In the genomic region with DNA sequence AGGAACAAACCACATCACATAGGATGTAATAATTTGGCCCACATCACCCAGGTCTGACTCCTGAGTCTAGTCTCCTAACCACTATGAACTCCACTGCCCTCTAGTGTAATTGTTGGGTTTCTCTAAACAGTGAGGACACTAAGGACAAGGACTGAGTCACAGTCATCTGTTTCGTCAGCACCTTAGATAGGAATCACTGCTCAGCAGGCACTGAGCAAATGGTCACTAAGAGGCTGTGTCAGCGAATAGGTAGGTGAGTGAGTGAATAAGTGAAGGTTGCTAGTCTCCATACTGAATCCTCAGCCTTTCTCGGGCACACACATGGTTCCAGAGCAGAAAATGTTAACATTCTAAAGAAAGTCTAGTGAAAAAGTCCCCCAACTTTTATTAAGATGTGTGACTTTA, we compare ENCODE assay signal across 8 cellular contexts.
DNase-seq lines count a peak whose midpoint lies in the region; ATAC-seq and TF ChIP-seq lines count a peak whose summit lies in the region.

No MANE protein-coding gene starts in this region.

- DNase-seq in EL: peak; percentile 89
- peak; percentile 42 for DNase-seq in GM20000 (ENCODE audit: low spot score)
- DNase-seq in HS-5 (ENCODE audit: low read depth): peak; percentile 79
- DNase-seq in PC-3: peak; percentile 93
- DNase-seq in epithelial cell of proximal tubule (ENCODE audit: low read depth): peak; percentile 89
- peak; percentile 66 for DNase-seq in osteoblast (ENCODE audit: insufficient read length, low spot score, missing footprints)
- no peak for DNase-seq in mesenteric fat pad (ENCODE audit: low spot score)
- DNase-seq in C1 segment of cervical spinal cord (lab: John Stamatoyannopoulos, UW): no peak

- H3K27ac ChIP-seq in PC-3 (ENCODE audit: low read length): no peak overlapping the region
- H3K27ac ChIP-seq in osteoblast (ENCODE audit: low read depth, low read length): no peak overlapping the region

- H3K9me2 ChIP-seq in PC-3 (replicated peaks; ENCODE audit: low read length): no peaks in the 10 kb centered on the region

- peak; percentile 82 for ATAC-seq in PC-3

- no TSS peak for BruUV-seq in PC-3 (replicated peaks; lab: Mats Ljungman, UMichigan)

- H3K4me2 ChIP-seq in PC-3 (ENCODE audit: low read length): peak overlapping the region; percentile 16; the same call in 1 of the 2 replicates
- no peak overlapping the region for H3K4me2 ChIP-seq in osteoblast (ENCODE audit: insufficient read depth, low read length)

- H3K4me1 ChIP-seq in PC-3 (ENCODE audit: insufficient read depth, low read length): peaks cover 38% of the 10 kb centered on the region
- H3K4me1 ChIP-seq in osteoblast (ENCODE audit: insufficient read depth, low read length): peaks cover 36% of the 10 kb centered on the region

- H4K20me1 ChIP-seq in PC-3 (ENCODE audit: low read length) (no peaks in the 10 kb centered on the region), osteoblast (ENCODE audit: insufficient read depth, low read length) (peaks cover 25% of the 10 kb centered on the region)

- no peak for TF ChIP-seq CTCF in GM20000 (IDR thresholded peaks at IDR 0.05; ENCODE audit: extremely low read depth, missing control alignments)
- TF ChIP-seq CTCF in PC-3 (conservative IDR thresholded peaks at IDR 0.05; ENCODE audit: low read depth, low read length): peak; percentile 76
- TF ChIP-seq CTCF in epithelial cell of proximal tubule (conservative IDR thresholded peaks at IDR 0.05; ENCODE audit: low read depth, low read length): peak; percentile 81
- TF ChIP-seq CTCF in osteoblast (IDR thresholded peaks at IDR 0.05; ENCODE audit: extremely low read depth, low read depth, low read length): peak; percentile 75

- H3K9ac ChIP-seq in PC-3 (ENCODE audit: low read length): no peak overlapping the region

- H3K9me3 ChIP-seq in PC-3 (ENCODE audit: low read length): no peaks in the 10 kb centered on the region
- no peaks in the 10 kb centered on the region for H3K9me3 ChIP-seq in osteoblast (ENCODE audit: low read depth, low read length)

- no peaks in the 10 kb centered on the region for H3K79me2 ChIP-seq in PC-3 (ENCODE audit: low read length)
- peaks cover 2% of the 10 kb centered on the region for H3K79me2 ChIP-seq in osteoblast (ENCODE audit: insufficient read depth, low read length)

- POLR2A ChIA-PET in PC-3 (lab: Charles Lee; ENCODE audit: unreplicated experiment): no interaction called here

- H3K27me3 ChIP-seq in PC-3 (ENCODE audit: low read length): no peaks in the 10 kb centered on the region
- no peaks in the 10 kb centered on the region for H3K27me3 ChIP-seq in osteoblast (ENCODE audit: insufficient read depth, low read length)

- H3K4me3 ChIP-seq in PC-3 (ENCODE audit: low read length) (no peak overlapping the region), epithelial cell of proximal tubule (ENCODE audit: low read depth, low read length) (no peak overlapping the region), osteoblast (ENCODE audit: insufficient read depth, low read length) (no peak overlapping the region)

- CTCF ChIA-PET in PC-3 (lab: Charles Lee): no interaction called here

- H2AFZ ChIP-seq in PC-3 (ENCODE audit: low read length): no peak overlapping the region
- H2AFZ ChIP-seq in osteoblast (ENCODE audit: low read length): no peak overlapping the region

- H3K36me3 ChIP-seq in PC-3 (ENCODE audit: low read depth, low read length): no peaks in the 10 kb centered on the region
- H3K36me3 ChIP-seq in osteoblast (ENCODE audit: insufficient read depth, low read length): peaks cover 2% of the 10 kb centered on the region

- intact Hi-C loops in PC-3 (cut with micrococcal nuclease): loop anchor here (1.0 kb wide), 1 partner anchor 145 kb away; no protein-coding TSS in a partner anchor

- no peaks in the 10 kb centered on the region for H3F3A ChIP-seq in PC-3 (ENCODE audit: low read length, unreplicated experiment)

Comparison
In these comparisons a context has a peak if more than half of its experiments do, and no peak if none do; other contexts are left out.
1. DNase-seq: peak in EL (single experiment), GM20000 (single experiment), HS-5 (single experiment), PC-3 (single experiment), epithelial cell of proximal tubule (single experiment) and osteoblast (single experiment); none in mesenteric fat pad (single experiment) and C1 segment of cervical spinal cord (0 of 14).